ENCODE assay signal across 34 cellular contexts in the genomic region with DNA sequence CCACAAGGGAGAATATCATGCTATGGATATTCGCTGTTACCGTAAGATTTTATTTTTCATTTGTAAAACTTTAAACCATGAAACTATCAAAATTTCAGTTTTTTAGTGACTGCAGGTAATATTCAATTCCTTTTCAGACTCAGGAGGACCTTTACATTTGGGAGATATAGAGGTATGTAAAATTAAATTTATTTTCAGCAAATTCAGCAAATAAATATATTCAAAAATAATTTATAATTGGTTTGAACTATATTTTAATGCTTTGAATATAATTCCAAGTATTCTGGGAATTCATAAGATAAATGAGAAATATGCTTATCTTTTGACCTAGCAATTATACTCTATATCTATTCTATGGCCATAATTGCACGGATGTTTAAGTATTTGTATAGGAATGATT. TPM values are rescaled to one million over a fixed set of nuclear protein-coding genes. Genes with fewer than 3 reads are reported as not detected.
"Had no signal": no experiment of that assay in that cellular context is flagged by ENCODE, and none has a peak within 500 bp of the region (broad histone marks: within the 10 kb centered on the region; RNA-seq: fewer than 3 reads in every experiment).

No MANE protein-coding gene starts in this region.

- H3K27ac ChIP-seq: ascending aorta, cardiac muscle cell, VCaP had no signal

- H3K27me3 ChIP-seq: ascending aorta, cardiac muscle cell had no signal

- H3K4me3 ChIP-seq: ascending aorta, cardiac muscle cell had no signal

- H3K4me1 ChIP-seq: ascending aorta had no signal

- DNase-seq: activated B cell treated with CpG ODN at 0.5 μM for 24 hours; activated CD4-positive, alpha-beta memory T cell treated with anti-CD3 and anti-CD28 coated beads for 36 hours; activated CD4-positive, alpha-beta T cell treated with anti-CD3 and anti-CD28 coated beads for 4 hours; activated CD4-positive, alpha-beta T cell treated with anti-CD3 and anti-CD28 coated beads, Interleukin-2, amount 50 U/mL, for 1 hour; activated CD4-positive, alpha-beta T cell treated with anti-CD3 and anti-CD28 coated beads, Interleukin-2, amount 50 U/mL, for 4 hours; activated CD4-positive, CD25-positive, alpha-beta regulatory T cell treated with anti-CD3 and anti-CD28 coated beads, Interleukin-2, amount 50 U/mL, for 72 hours; activated CD8-positive, alpha-beta memory T cell treated with anti-CD3 and anti-CD28 coated beads, Interleukin-2, amount 50 U/mL, for 4 hours; activated CD8-positive, alpha-beta T cell treated with anti-CD3 and anti-CD28 coated beads for 36 hours; activated effector memory CD4-positive, alpha-beta T cell treated with anti-CD3 and anti-CD28 coated beads, Interleukin-2, amount 50 U/mL, for 16 hours; activated gamma-delta T cell treated with Interleukin-2 at 50 U/mL for 16 hours; activated naive CD4-positive, alpha-beta T cell treated with anti-CD3 and anti-CD28 coated beads, Interleukin-2, amount 10 ng/mL, durations not matched to agents 7 days and 5 days; activated naive CD4-positive, alpha-beta T cell treated with Interleukin-2 at 50 U/mL for 16 hours; activated naive CD8-positive, alpha-beta T cell treated with anti-CD3 and anti-CD28 coated beads, Interleukin-2, amount 10 ng/mL, durations not matched to agents 7 days and 5 days; activated naive CD8-positive, alpha-beta T cell treated with anti-CD3 and anti-CD28 coated beads, Interleukin-2, amount 50 U/mL, for 24 hours; activated T-cell treated with anti-CD3 and anti-CD28 coated beads for 4 hours; activated T-cell treated with anti-CD3 and anti-CD28 coated beads, Interleukin-2, amount 50 U/mL, for 1 hour; activated T-cell treated with anti-CD3 and anti-CD28 coated beads, Interleukin-2, amount 50 U/mL, for 4 hours; activated T-cell treated with anti-CD3 and anti-CD28 coated beads, Interleukin-2, amount 50 U/mL, for 72 hours; amygdala; anterior cingulate cortex; caudate nucleus; cerebellar nuclear complex; T-helper 1 cell; T-helper 2 cell; T-helper 9 cell had no signal

- H3K9me3 ChIP-seq: ascending aorta had no signal

- ATAC-seq: activated CD8-positive, alpha-beta T cell treated with anti-CD3 and anti-CD28 coated beads for 36 hours; activated naive CD8-positive, alpha-beta T cell treated with anti-CD3 and anti-CD28 coated beads, Interleukin-2, amount 50 U/mL, for 24 hours; activated T-cell treated with anti-CD3 and anti-CD28 coated beads, Interleukin-2, amount 50 U/mL, for 4 hours; activated T-cell treated with anti-CD3 and anti-CD28 coated beads, Interleukin-2, amount 50 U/mL, for 72 hours; activated T-helper 17 cell treated with anti-CD3 and anti-CD28 coated beads, Interleukin-2, amount 50 U/mL, for 72 hours had no signal

- H3K36me3 ChIP-seq: ascending aorta, cardiac muscle cell had no signal

- FAIRE-seq: bronchial epithelial cell, TTC549 had no signal

RNA-seq across cellular contexts. Expression of a gene that starts 7.6 kb away (rescaled TPM):
- total RNA-seq: ascending aorta had no signal

RNA-seq across cellular contexts. Expression of a gene that starts 28.6 kb away (rescaled TPM):
- total RNA-seq: activated B cell treated with CpG ODN at 0.5 μM for 24 hours; activated CD4-positive, alpha-beta memory T cell treated with anti-CD3 and anti-CD28 coated beads for 36 hours; activated CD4-positive, alpha-beta T cell treated with anti-CD3 and anti-CD28 coated beads, Interleukin-2, amount 10 ng/mL, durations not matched to agents 24 days and 14 days; activated CD8-positive, alpha-beta memory T cell treated with anti-CD3 and anti-CD28 coated beads for 36 hours; activated CD8-positive, alpha-beta T cell treated with anti-CD3 and anti-CD28 coated beads for 36 hours; activated naive CD8-positive, alpha-beta T cell treated with anti-CD3 and anti-CD28 coated beads, Interleukin-2, amount 10 ng/mL, durations not matched to agents 7 days and 5 days; activated T-cell treated with anti-CD3 and anti-CD28 coated beads, Interleukin-2, amount 50 U/mL, for 4 hours; activated T-helper 1 cell treated with anti-CD3 and anti-CD28 coated beads, Interleukin-12 subunit alpha, Interleukin-12 subunit beta, Interleukin-2, Interleukin-4 antibody, amounts not matched to agents 30 ng/mL and 10 ng/mL and 1 ng/mL, durations not matched to agents 14 hours and 24 hours and 36 hours; activated T-helper 17 cell treated with anti-CD3 and anti-CD28 coated beads, Interleukin-2, amount 50 U/mL, for 72 hours; ascending aorta; bronchial epithelial cell had no signal
